Comparison of ENCODE assay signal across 8 cellular contexts in genomic region chr11:117876049-117876340, GRCh38. TPM values are rescaled to one million over a fixed set of nuclear protein-coding genes. Genes with fewer than 3 reads are reported as not detected.
DNase-seq lines count a peak whose midpoint lies in the region; ATAC-seq and TF ChIP-seq lines count a peak whose summit lies in the region.

No MANE protein-coding gene starts in this region.

- peaks cover 4 to 28% (median 9%) of the 10 kb centered on the region in 3 donors for H3K4me1 Mint-ChIP-seq in IgD-negative memory B cell
- peaks cover 16 to 19% of the 10 kb centered on the region in 2 donors for H3K4me1 Mint-ChIP-seq in natural killer cell treated with Interleukin-12 subunit alpha and Interleukin-12 subunit beta and Interleukin-15 and Interleukin-18, amount 100 ng/mL, for 72 hours (ENCODE audit: low read depth in 2 of 2)

- peak overlapping the region in 1 of 2 donors; percentile 49 for H3K9ac ChIP-seq in duodenal mucosa (ENCODE audit: low read depth in 1 of 2, low read length in 2 of 2)

- DNase-seq in AG04449 (ENCODE audit: low read depth, low spot score) = no peak
- DNase-seq in natural killer cell treated with Interleukin-12 subunit alpha and Interleukin-12 subunit beta and Interleukin-15 and Interleukin-18, amount 100 ng/mL, for 72 hours (ENCODE audit: low spot score) = no peak
- no peak for DNase-seq in iPS-NIHi7 (ENCODE audit: extremely low spot score)
- no peak for DNase-seq in activated gamma-delta T cell treated with Interleukin-2 at 50 U/mL for 16 hours
- no peak for DNase-seq in SW480 (ENCODE audit: low spot score)

- H3K4me3 ChIP-seq in AG04449 (ENCODE audit: low read depth, low read length) = peak overlapping the region; percentile 37
- H3K4me3 ChIP-seq in duodenal mucosa (ENCODE audit: low read depth in 1 of 2, low read length in 2 of 2) = peak overlapping the region; percentile 55 to 74

- H3K4me3 Mint-ChIP-seq in IgD-negative memory B cell = peak overlapping the region in 3 of 4 donors; percentile 56 to 87 (median 68)
- H3K4me3 Mint-ChIP-seq in natural killer cell treated with Interleukin-12 subunit alpha and Interleukin-12 subunit beta and Interleukin-15 and Interleukin-18, amount 100 ng/mL, for 72 hours = peak overlapping the region; percentile 58

- H3K27me3 Mint-ChIP-seq in IgD-negative memory B cell = peaks cover 64% of the 10 kb centered on the region
- peaks cover 63 to 81% of the 10 kb centered on the region in 2 donors for H3K27me3 Mint-ChIP-seq in natural killer cell treated with Interleukin-12 subunit alpha and Interleukin-12 subunit beta and Interleukin-15 and Interleukin-18, amount 100 ng/mL, for 72 hours

- peaks cover 40 to 63% of the 10 kb centered on the region in 2 donors for H3K27me3 ChIP-seq in duodenal mucosa (ENCODE audit: control insufficient read depth in 1 of 2, insufficient read depth in 2 of 2, low read length in 2 of 2)

- H3K27ac ChIP-seq in duodenal mucosa (ENCODE audit: low read depth, low read length) = no peak overlapping the region

- no peaks in the 10 kb centered on the region for H3K36me3 ChIP-seq in duodenal mucosa (ENCODE audit: control insufficient read depth in 1 of 2, insufficient read depth in 2 of 2, low read length in 2 of 2)

- peaks cover 0 to 21% of the 10 kb centered on the region in 2 donors for H3K4me1 ChIP-seq in duodenal mucosa (ENCODE audit: control insufficient read depth in 1 of 2, insufficient read depth in 2 of 2, low read length in 2 of 2)

- CTCF ChIA-PET in AG04449 (lab: Yijun Ruan, JAX) = interaction anchor here (1.0 kb wide), 1 partner anchor 71 kb away, joined by 3 read pairs; no protein-coding TSS in a partner anchor

- H3K27ac Mint-ChIP-seq in IgD-negative memory B cell = no peak overlapping the region
- no peak overlapping the region for H3K27ac Mint-ChIP-seq in natural killer cell treated with Interleukin-12 subunit alpha and Interleukin-12 subunit beta and Interleukin-15 and Interleukin-18, amount 100 ng/mL, for 72 hours

- POLR2A ChIA-PET in AG04449 (lab: Yijun Ruan, JAX) = interaction anchor here (1.0 kb wide), 1 partner anchor 9 kb away, joined by 3 read pairs; no protein-coding TSS in a partner anchor

- no peak for TF ChIP-seq CTCF in AG04449 (IDR thresholded peaks at IDR 0.05; ENCODE audit: insufficient read depth, low read length, missing control alignments)

- H3K9me3 ChIP-seq in duodenal mucosa (ENCODE audit: control insufficient read depth in 1 of 2, low read length in 2 of 2) = no peaks in the 10 kb centered on the region

- no peak for ATAC-seq in natural killer cell treated with Interleukin-12 subunit alpha and Interleukin-12 subunit beta and Interleukin-15 and Interleukin-18, amount 100 ng/mL, for 72 hours
- ATAC-seq in GM18909 (IDR thresholded peaks at IDR 0.05; ENCODE audit: poor library complexity, unreplicated experiment) = no peak

- H3K9me3 Mint-ChIP-seq in IgD-negative memory B cell = no peaks in the 10 kb centered on the region
- H3K9me3 Mint-ChIP-seq in natural killer cell treated with Interleukin-12 subunit alpha and Interleukin-12 subunit beta and Interleukin-15 and Interleukin-18, amount 100 ng/mL, for 72 hours = no peaks in the 10 kb centered on the region

- H3K36me3 Mint-ChIP-seq in IgD-negative memory B cell = peaks cover 1% of the 10 kb centered on the region
- H3K36me3 Mint-ChIP-seq in natural killer cell treated with Interleukin-12 subunit alpha and Interleukin-12 subunit beta and Interleukin-15 and Interleukin-18, amount 100 ng/mL, for 72 hours = peaks cover 6% of the 10 kb centered on the region

RNA-seq across cellular contexts. Expression of gene FXYD6, which starts 0.5 kb away (rescaled TPM):
- polyA plus RNA-seq in IgD-negative memory B cell = not detected
- total RNA-seq in natural killer cell treated with Interleukin-12 subunit alpha and Interleukin-12 subunit beta and Interleukin-15 and Interleukin-18, amount 100 ng/mL, for 72 hours = not detected

RNA-seq across cellular contexts. Expression of gene FXYD2, which starts 51.5 kb away (rescaled TPM):
- not detected for polyA plus RNA-seq in IgD-negative memory B cell
- 1 to 10 TPM in 1 of 2 donors, under 1 TPM in 1; 0.14 to 1.5 TPM for total RNA-seq in natural killer cell treated with Interleukin-12 subunit alpha and Interleukin-12 subunit beta and Interleukin-15 and Interleukin-18, amount 100 ng/mL, for 72 hours

RNA-seq across cellular contexts. Expression of gene TMPRSS13, which starts 53.2 kb away (rescaled TPM):
- polyA plus RNA-seq in IgD-negative memory B cell = 0.35 TPM
- total RNA-seq in natural killer cell treated with Interleukin-12 subunit alpha and Interleukin-12 subunit beta and Interleukin-15 and Interleukin-18, amount 100 ng/mL, for 72 hours = under 1 TPM; 0.19 to 0.36 TPM
